ENCODE assay signal across 28 cellular contexts in the genomic region with DNA sequence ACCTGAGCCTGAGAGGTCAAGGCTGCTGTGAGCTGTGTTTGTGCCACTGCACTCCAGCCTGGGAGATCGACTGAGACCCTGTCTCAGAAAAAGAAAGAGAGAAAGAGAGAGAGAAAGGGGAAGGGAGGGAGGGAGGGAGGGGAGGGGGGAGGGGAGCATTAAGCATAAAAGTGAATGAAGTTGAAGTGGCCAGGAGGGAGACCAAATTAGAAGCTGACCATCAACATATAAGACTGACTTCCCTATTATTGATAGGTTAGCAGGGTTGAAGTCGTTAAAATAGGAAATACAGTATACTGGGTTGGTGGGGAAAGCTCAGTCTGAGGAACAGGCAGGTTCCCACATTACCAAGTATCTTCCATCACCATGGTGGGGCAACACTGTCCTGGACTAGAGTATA.
DNase-seq lines count a peak whose midpoint lies in the region; ATAC-seq, FAIRE-seq and TF ChIP-seq lines count a peak whose summit lies in the region.
"Had no signal": no experiment of that assay in that cellular context is flagged by ENCODE, and none has a peak within 500 bp of the region (broad histone marks: within the 10 kb centered on the region; RNA-seq: fewer than 3 reads in every experiment).

No MANE protein-coding gene starts in this region.

- POLR2A ChIA-PET in HepG2 (lab: Yijun Ruan, JAX) (no interaction called here), K562 (lab: Yijun Ruan, JAX) (interaction anchor here (0.9 kb wide), 1 partner anchor 12 kb away, joined by 3 read pairs; no protein-coding TSS in a partner anchor)

- H3K9ac ChIP-seq in HepG2 (ENCODE audit: insufficient read depth, low read depth, low read length): no peak overlapping the region
- H3K9ac ChIP-seq in K562 (ENCODE audit: insufficient read depth in 1 of 2, low read depth in 2 of 2, low read length in 2 of 2): no peak overlapping the region

- no peak for TF ChIP-seq CTCF in HepG2 (CRISPR knock-in tag; IDR thresholded peaks at IDR 0.05)
- TF ChIP-seq CTCF in right lobe of liver (IDR thresholded peaks at IDR 0.05): no peak
- TF ChIP-seq CTCF in K562 (IDR thresholded peaks at IDR 0.05 in 2 of 3, conservative IDR thresholded peaks at IDR 0.05 in 1 of 3; ENCODE audit: insufficient read depth in 2 of 3, low read depth in 1 of 3, low read length in 3 of 3): no peak

- TF ChIP-seq RAD21 in HepG2 (CRISPR knock-in tag; IDR thresholded peaks at IDR 0.05) (no peak), K562 (CRISPR knock-in tag; conservative IDR thresholded peaks at IDR 0.05 in 1 of 2, IDR thresholded peaks at IDR 0.05 in 1 of 2) (no peak)

- no peaks in the 10 kb centered on the region for H3K4me1 Mint-ChIP-seq in activated CD4-positive, alpha-beta T cell treated with anti-CD3 and anti-CD28 coated beads, Interleukin-2, amount 10 ng/mL, durations not matched to agents 24 days and 14 days

- FAIRE-seq in HepG2 (lab: Jason Lieb, UNC) (no peak), K562 (lab: Jason Lieb, UNC) (no peak)
- FAIRE-seq: D721Med, G401.6, GM12878, H1 had no signal

- intact Hi-C loops in activated CD4-positive, alpha-beta T cell treated with anti-CD3 and anti-CD28 coated beads, Interleukin-2, amount 10 ng/mL, durations not matched to agents 24 days and 14 days (cut with micrococcal nuclease): loop anchor here (2.0 kb wide), 1 partner anchor 20 kb away; no protein-coding TSS in a partner anchor
- intact Hi-C loops in HepG2 (cut with micrococcal nuclease; ENCODE audit: unreplicated experiment) (no loop called here), right lobe of liver (cut with DNase I) (no loop called here), K562 (cut with micrococcal nuclease) (no loop called here)

- H3K36me3 ChIP-seq in HepG2 (replicated peaks in 1 of 2; ENCODE audit: control insufficient read depth in 1 of 2, insufficient read depth in 2 of 2, low read length in 2 of 2) (no peaks in the 10 kb centered on the region), right lobe of liver (no peaks in the 10 kb centered on the region), K562 (ENCODE audit: control insufficient read depth, insufficient read depth, low read length) (no peaks in the 10 kb centered on the region)
- H3K36me3 ChIP-seq: BE2C had no signal

- H3K27ac ChIP-seq in HepG2 (ENCODE audit: extremely low read length, insufficient read depth, low read length) (no peak overlapping the region), right lobe of liver (no peak overlapping the region), K562 (ENCODE audit: extremely low read depth, low read depth, low read length) (no peak overlapping the region)
- H3K27ac ChIP-seq: RWPE1 had no signal

- H3K4me3 Mint-ChIP-seq in activated CD4-positive, alpha-beta T cell treated with anti-CD3 and anti-CD28 coated beads, Interleukin-2, amount 10 ng/mL, durations not matched to agents 24 days and 14 days: no peak overlapping the region

- H3K79me2 ChIP-seq in HepG2 (ENCODE audit: insufficient read depth, low read length) (no peaks in the 10 kb centered on the region), K562 (ENCODE audit: control insufficient read depth, insufficient read depth, low read length) (no peaks in the 10 kb centered on the region)

- H3K27ac Mint-ChIP-seq in activated CD4-positive, alpha-beta T cell treated with anti-CD3 and anti-CD28 coated beads, Interleukin-2, amount 10 ng/mL, durations not matched to agents 24 days and 14 days: peak overlapping the region; percentile 76

- CTCF ChIA-PET in HepG2 (lab: Yijun Ruan, JAX; ENCODE audit: low intra/inter-chr PET ratio, low total read pairs): no interaction called here
- CTCF ChIA-PET in K562 (lab: Yijun Ruan, JAX; ENCODE audit: low intra/inter-chr PET ratio): no interaction called here

- DNase-seq in activated CD4-positive, alpha-beta T cell treated with anti-CD3 and anti-CD28 coated beads, Interleukin-2, amount 10 ng/mL, durations not matched to agents 24 days and 14 days: no peak
- DNase-seq in activated CD4-positive, alpha-beta T cell treated with anti-CD3 and anti-CD28 coated beads, Interleukin-2, amount 50 U/mL, for 1 hour: no peak
- DNase-seq in HepG2 (ENCODE audit: low spot score): no peak
- no peak for DNase-seq in right lobe of liver
- DNase-seq in K562 (ENCODE audit: extremely low read depth in 1 of 4, low spot score in 3 of 4): no peak
- no peak for DNase-seq in C1 segment of cervical spinal cord (lab: John Stamatoyannopoulos, UW)
- no peak for DNase-seq in stimulated activated CD4-positive, alpha-beta T cell treated with anti-CD3 and anti-CD28 coated beads, Interleukin-12 subunit alpha, Interleukin-12 subunit beta, amount 100 ng/mL, for 4 hours
- DNase-seq: 8988T, ACHN, BE2C, HCEC 1CT, Karpas-422, NCI-H1092 treated with DMSO at 0.1 percent for 48 hours, NCI-H1436, NCI-H187, NCI-H2081 treated with DMSO at 0.1 percent for 48 hours, NCI-H2171, NCI-H226, NCI-H510A, NCI-H69, SHP77 had no signal

- H3K4me1 ChIP-seq in HepG2 (ENCODE audit: insufficient read depth, low read length) (no peaks in the 10 kb centered on the region), right lobe of liver (no peaks in the 10 kb centered on the region), K562 (replicated peaks in 1 of 2; ENCODE audit: control insufficient read depth in 2 of 2, insufficient read depth in 2 of 2, low read length in 2 of 2) (no peaks in the 10 kb centered on the region)
- H3K4me1 ChIP-seq: BE2C had no signal

- H3K27me3 ChIP-seq in HepG2 (ENCODE audit: control insufficient read depth in 1 of 2, insufficient read depth in 2 of 2, low read length in 2 of 2) (peaks cover 0 to 4% of the 10 kb centered on the region in 2 experiments; a peak in 1 of 5 replicates), right lobe of liver (no peaks in the 10 kb centered on the region), K562 (ENCODE audit: control insufficient read depth in 2 of 2, insufficient read depth in 2 of 2, low read length in 2 of 2) (peaks cover 12 to 13% of the 10 kb centered on the region in 2 experiments)
- H3K27me3 ChIP-seq: BE2C had no signal

- no peak overlapping the region for H2AFZ ChIP-seq in HepG2 (ENCODE audit: low read length)
- H2AFZ ChIP-seq in K562 (ENCODE audit: low read depth, low read length): no peak overlapping the region

- H3K4me2 ChIP-seq in HepG2 (ENCODE audit: low read depth, low read length): no peak overlapping the region
- H3K4me2 ChIP-seq in K562 (ENCODE audit: insufficient read depth, low read length): no peak overlapping the region

- in situ Hi-C loops in HepG2 (cut with HindIII; ENCODE audit: extremely low pct_ligation_motif_present, low pct_unique_long_range_greater_than_20kb) (no loop called here), K562 (cut with MboI) (no loop called here)

- BruUV-seq in HepG2 (replicated peaks; lab: Mats Ljungman, UMichigan): no TSS peak
- BruUV-seq in K562 (replicated peaks; lab: Mats Ljungman, UMichigan): no TSS peak

- H3K9me3 ChIP-seq in HepG2 (ENCODE audit: low read length) (no peaks in the 10 kb centered on the region), right lobe of liver (no peaks in the 10 kb centered on the region), K562 (replicated peaks; ENCODE audit: control insufficient read depth, insufficient read depth, low read depth, low read length) (no peaks in the 10 kb centered on the region)
- H3K9me3 ChIP-seq: BE2C had no signal

- 16% methylated on average over 2 of the region's 2 CpGs for WGBS in HepG2 (ENCODE audit: low lambda C conversion rate)
- WGBS in right lobe of liver (ENCODE audit: insufficient coverage, low coverage, low lambda C conversion rate, missing lambda C conversion rate): 76% methylated on average over 2 of the region's 2 CpGs
- 4% methylated on average over 2 of the region's 2 CpGs for WGBS in K562 (ENCODE audit: insufficient coverage, low coverage, missing lambda C conversion rate)

- H3K36me3 Mint-ChIP-seq in activated CD4-positive, alpha-beta T cell treated with anti-CD3 and anti-CD28 coated beads, Interleukin-2, amount 10 ng/mL, durations not matched to agents 24 days and 14 days (ENCODE audit: low read depth): no peaks in the 10 kb centered on the region

- H3K9me1 ChIP-seq in K562 (ENCODE audit: control insufficient read depth, insufficient read depth, low read length): no peaks in the 10 kb centered on the region

- ATAC-seq in HepG2 (no peak), right lobe of liver (no peak), K562 (no peak), GM19023 (IDR thresholded peaks at IDR 0.05; ENCODE audit: unreplicated experiment) (no peak)
- ATAC-seq: GM12878, Panc1 had no signal

- H3K4me3 ChIP-seq in HepG2 (replicated peaks in 1 of 3; ENCODE audit: insufficient read depth in 1 of 3, low read depth in 2 of 3, low read length in 3 of 3): no peak overlapping the region
- no peak overlapping the region for H3K4me3 ChIP-seq in right lobe of liver
- H3K4me3 ChIP-seq in K562: no peak overlapping the region
- H3K4me3 ChIP-seq: GM12878 had no signal

- H3K9me3 Mint-ChIP-seq in activated CD4-positive, alpha-beta T cell treated with anti-CD3 and anti-CD28 coated beads, Interleukin-2, amount 10 ng/mL, durations not matched to agents 24 days and 14 days: peaks cover 10% of the 10 kb centered on the region

- no peak for TF ChIP-seq POLR2A in HepG2 (IDR thresholded peaks at IDR 0.05; ENCODE audit: insufficient read depth in 1 of 2, low read depth in 2 of 2, low read length in 2 of 2)
- no peak for TF ChIP-seq POLR2A in right lobe of liver (IDR thresholded peaks at IDR 0.05)
- no peak for TF ChIP-seq POLR2A in K562 (conservative IDR thresholded peaks at IDR 0.05)

- H4K20me1 ChIP-seq in HepG2 (ENCODE audit: insufficient read depth, low read length) (no peaks in the 10 kb centered on the region), K562 (replicated peaks; ENCODE audit: control insufficient read depth, insufficient read depth, low read length) (no peaks in the 10 kb centered on the region)

- H3K27me3 Mint-ChIP-seq in activated CD4-positive, alpha-beta T cell treated with anti-CD3 and anti-CD28 coated beads, Interleukin-2, amount 10 ng/mL, durations not matched to agents 24 days and 14 days: peaks cover 3% of the 10 kb centered on the region

- TF ChIP-seq EP300 in HepG2 (IDR thresholded peaks at IDR 0.05; ENCODE audit: low read depth in 2 of 2, low read length in 2 of 2): no peak
- no peak for TF ChIP-seq EP300 in HepG2 (CRISPR knock-in tag; IDR thresholded peaks at IDR 0.05; ENCODE audit: borderline replicate concordance)
- TF ChIP-seq EP300 in K562 (IDR thresholded peaks at IDR 0.05; ENCODE audit: low read length): no peak

TF ChIP-seq in HepG2, 621 proteins besides CTCF, POLR2A, EP300 and RAD21 (continues in another document):
- TF ChIP-seq ZNF510 (CRISPR knock-in tag; IDR thresholded peaks at IDR 0.05; ENCODE audit: low read depth) (no peak), KDM5B (CRISPR knock-in tag; IDR thresholded peaks at IDR 0.05; ENCODE audit: borderline replicate concordance) (no peak), PCBP1 (IDR thresholded peaks at IDR 0.05; ENCODE audit: borderline replicate concordance, low read depth, low read length) (0 out of 2 replicates have a peak, but pooled peaks have one; percentile 63)

TF ChIP-seq in K562, 482 proteins besides CTCF, POLR2A, EP300 and RAD21 (continues in another document):
- TF ChIP-seq PCBP1 (IDR thresholded peaks at IDR 0.05; ENCODE audit: low read depth, low read length, poor library complexity, severe bottlenecking): peak; percentile 97
- TF ChIP-seq NCOA1 (IDR thresholded peaks at IDR 0.05; ENCODE audit: low read depth): no peak
- TF ChIP-seq CC2D1A (IDR thresholded peaks at IDR 0.05): no peak
- peak; percentile 96 for TF ChIP-seq PCBP2 (IDR thresholded peaks at IDR 0.05; ENCODE audit: low read depth, low read length, poor library complexity, severe bottlenecking)
- TF ChIP-seq ZBED1 (IDR thresholded peaks at IDR 0.05): no peak
